21 cellular contexts compared by ENCODE assay signal in genomic region chr11:8891185-8891584, GRCh38. TPM values are rescaled to one million over a fixed set of nuclear protein-coding genes. Genes with fewer than 3 reads are reported as not detected.
"Had no signal": no experiment of that assay in that cellular context is flagged by ENCODE, and none has a peak within 500 bp of the region (broad histone marks: within the 10 kb centered on the region; RNA-seq: fewer than 3 reads in every experiment).

No MANE protein-coding gene starts in this region.

RNA-seq across cellular contexts. Expression of gene C11orf16, which starts 41.6 kb away (rescaled TPM):
- total RNA-seq: activated naive CD4-positive, alpha-beta T cell treated with anti-CD3 and anti-CD28 coated beads for 36 hours; activated naive CD4-positive, alpha-beta T cell treated with anti-CD3 and anti-CD28 coated beads, Interleukin-2, amount 50 U/mL, for 72 hours; activated naive CD8-positive, alpha-beta T cell treated with anti-CD3 and anti-CD28 coated beads for 36 hours; activated naive CD8-positive, alpha-beta T cell treated with anti-CD3 and anti-CD28 coated beads, Interleukin-2, amount 10 ng/mL, durations not matched to agents 7 days and 5 days; activated T-cell treated with anti-CD3 and anti-CD28 coated beads, Interleukin-2, amount 50 U/mL, for 4 hours; activated T-cell treated with anti-CD3 and anti-CD28 coated beads, Interleukin-2, amount 50 U/mL, for 72 hours; activated T-helper 1 cell treated with anti-CD3 and anti-CD28 coated beads, Interleukin-12 subunit alpha, Interleukin-12 subunit beta, Interleukin-2, Interleukin-4 antibody, amounts not matched to agents 30 ng/mL and 10 ng/mL and 1 ng/mL, durations not matched to agents 14 hours and 24 hours and 36 hours; activated T-helper 17 cell treated with anti-CD3 and anti-CD28 coated beads, Interleukin-2, amount 50 U/mL, for 72 hours; activated T-helper 2 cell treated with anti-CD3 and anti-CD28 coated beads, Interferon-gamma antibody, Interleukin-2, Interleukin-4, amounts not matched to agents 10 μg/mL and 5 μg/mL and 100 μg/mL, durations not matched to agents 14 hours and 24 hours and 36 hours; adrenal gland; aorta; ascending aorta; astrocyte; body of pancreas; breast epithelium; bronchial epithelial cell; cardiac muscle cell; cardiac septum; cerebellum; chondrocyte had no signal
- polyA plus RNA-seq: adipose tissue, aorta, cardiac muscle cell had no signal

RNA-seq across cellular contexts. Expression of gene ASCL3, which starts 51.6 kb away (rescaled TPM):
- total RNA-seq: activated naive CD4-positive, alpha-beta T cell treated with anti-CD3 and anti-CD28 coated beads for 36 hours; activated naive CD4-positive, alpha-beta T cell treated with anti-CD3 and anti-CD28 coated beads, Interleukin-2, amount 50 U/mL, for 72 hours; activated naive CD8-positive, alpha-beta T cell treated with anti-CD3 and anti-CD28 coated beads for 36 hours; activated naive CD8-positive, alpha-beta T cell treated with anti-CD3 and anti-CD28 coated beads, Interleukin-2, amount 10 ng/mL, durations not matched to agents 7 days and 5 days; activated T-cell treated with anti-CD3 and anti-CD28 coated beads, Interleukin-2, amount 50 U/mL, for 4 hours; activated T-cell treated with anti-CD3 and anti-CD28 coated beads, Interleukin-2, amount 50 U/mL, for 72 hours; activated T-helper 1 cell treated with anti-CD3 and anti-CD28 coated beads, Interleukin-12 subunit alpha, Interleukin-12 subunit beta, Interleukin-2, Interleukin-4 antibody, amounts not matched to agents 30 ng/mL and 10 ng/mL and 1 ng/mL, durations not matched to agents 14 hours and 24 hours and 36 hours; activated T-helper 17 cell treated with anti-CD3 and anti-CD28 coated beads, Interleukin-2, amount 50 U/mL, for 72 hours; activated T-helper 2 cell treated with anti-CD3 and anti-CD28 coated beads, Interferon-gamma antibody, Interleukin-2, Interleukin-4, amounts not matched to agents 10 μg/mL and 5 μg/mL and 100 μg/mL, durations not matched to agents 14 hours and 24 hours and 36 hours; adrenal gland; aorta; ascending aorta; astrocyte; body of pancreas; breast epithelium; bronchial epithelial cell; cardiac muscle cell; cardiac septum; cerebellum; chondrocyte had no signal
- polyA plus RNA-seq: adrenal gland, aorta, cardiac muscle cell had no signal
